In genomic region chr18:3254725-3255124, GRCh38 we compare ENCODE assay signal across 14 cellular contexts. TPM values are rescaled to one million over a fixed set of nuclear protein-coding genes. Genes with fewer than 3 reads are reported as not detected.
DNase-seq lines count a peak whose midpoint lies in the region; ATAC-seq and TF ChIP-seq lines count a peak whose summit lies in the region.
"Had no signal": no experiment of that assay in that cellular context is flagged by ENCODE, and none has a peak within 500 bp of the region (broad histone marks: within the 10 kb centered on the region; RNA-seq: fewer than 3 reads in every experiment).

No MANE protein-coding gene starts in this region.

- 88% methylated on average over 4 of the region's 4 CpGs for WGBS in suprapubic skin
- no CpG with 5 or more reads among the region's 4 CpGs for WGBS in trophoblast cell (ENCODE audit: extremely low coverage, insufficient coverage, insufficient read length)

- H3K27ac ChIP-seq in VCaP (peak overlapping the region; percentile 46), right atrium auricular region (peak overlapping the region; percentile 58 to 99), suprapubic skin (no peak overlapping the region), trophoblast cell (ENCODE audit: low read depth, low read length) (no peak overlapping the region)
- H3K27ac ChIP-seq: SJSA1 had no signal

- CTCF ChIA-PET in activated naive CD4-positive, alpha-beta T cell treated with anti-CD3 and anti-CD28 coated beads for 36 hours (lab: Charles Lee) = interaction anchor here (0.6 to 1.0 kb wide), 3 partner anchors 8 to 354 kb away, joined by 3 to 5 read pairs (median 4); no protein-coding TSS in a partner anchor

- no peak overlapping the region for H2BK5ac ChIP-seq in trophoblast cell (ENCODE audit: low read depth, low read length, poor library complexity)

- H3K4me1 Mint-ChIP-seq in activated naive CD4-positive, alpha-beta T cell treated with anti-CD3 and anti-CD28 coated beads for 36 hours (ENCODE audit: low read depth) = peaks cover 81% of the 10 kb centered on the region
- peaks cover 79% of the 10 kb centered on the region for H3K4me1 Mint-ChIP-seq in stimulated activated memory B cell treated with anti-CD40 and anti-IgM and Interleukin-4, amounts not matched to agents 10 μg/mL and 1 μg/mL and 100 μg/mL, for 72 hours

- no peak overlapping the region for H4K12ac ChIP-seq in trophoblast cell (ENCODE audit: low read depth, low read length)

- ATAC-seq in stimulated activated memory B cell treated with anti-CD40 and anti-IgM and Interleukin-4, amounts not matched to agents 10 μg/mL and 1 μg/mL and 100 μg/mL, for 72 hours = no peak

- H3K4ac ChIP-seq in trophoblast cell (ENCODE audit: low read depth, low read length) = no peak overlapping the region

- H3K36me3 ChIP-seq in right atrium auricular region = peaks cover 73% of the 10 kb centered on the region
- H3K36me3 ChIP-seq in suprapubic skin = peaks cover 55% of the 10 kb centered on the region
- peaks cover 10 to 29% of the 10 kb centered on the region in 2 experiments for H3K36me3 ChIP-seq in trophoblast cell (ENCODE audit: control insufficient read depth in 1 of 2, insufficient read depth in 2 of 2, low read length in 2 of 2)

- no peak overlapping the region for H3K9ac ChIP-seq in trophoblast cell (ENCODE audit: low read length)

- no peak for TF ChIP-seq POLR2A in suprapubic skin (IDR thresholded peaks at IDR 0.05)

- H3K4me2 ChIP-seq in trophoblast cell (ENCODE audit: low read length) = no peak overlapping the region

- H3K27me3 ChIP-seq in right atrium auricular region (no peaks in the 10 kb centered on the region), suprapubic skin (no peaks in the 10 kb centered on the region), trophoblast cell (ENCODE audit: insufficient read depth, low read length) (no peaks in the 10 kb centered on the region)
- H3K27me3 ChIP-seq: SJSA1, transverse colon had no signal

- peak overlapping the region in 1 of 2 donors; percentile 50 for H3K4me3 ChIP-seq in right atrium auricular region
- H3K4me3 ChIP-seq in suprapubic skin = no peak overlapping the region
- H3K4me3 ChIP-seq in trophoblast cell (ENCODE audit: low read depth, low read length) = no peak overlapping the region
- H3K4me3 ChIP-seq: SJSA1, transverse colon had no signal

- intact Hi-C loops in activated naive CD4-positive, alpha-beta T cell treated with anti-CD3 and anti-CD28 coated beads for 36 hours (cut with micrococcal nuclease) = no loop called here

- no peaks in the 10 kb centered on the region for H3K9me3 Mint-ChIP-seq in activated naive CD4-positive, alpha-beta T cell treated with anti-CD3 and anti-CD28 coated beads for 36 hours
- H3K9me3 Mint-ChIP-seq in stimulated activated memory B cell treated with anti-CD40 and anti-IgM and Interleukin-4, amounts not matched to agents 10 μg/mL and 1 μg/mL and 100 μg/mL, for 72 hours = no peaks in the 10 kb centered on the region
- H3K9me3 Mint-ChIP-seq: neural crest cell had no signal

- no peaks in the 10 kb centered on the region for H3K79me1 ChIP-seq in trophoblast cell (ENCODE audit: low read length)

- no peak overlapping the region for H3K23ac ChIP-seq in trophoblast cell (ENCODE audit: low read length)

- H3K27me3 Mint-ChIP-seq in activated naive CD4-positive, alpha-beta T cell treated with anti-CD3 and anti-CD28 coated beads for 36 hours (ENCODE audit: low read depth) = no peaks in the 10 kb centered on the region
- H3K27me3 Mint-ChIP-seq in stimulated activated memory B cell treated with anti-CD40 and anti-IgM and Interleukin-4, amounts not matched to agents 10 μg/mL and 1 μg/mL and 100 μg/mL, for 72 hours = no peaks in the 10 kb centered on the region

- no peaks in the 10 kb centered on the region for H3K79me2 ChIP-seq in trophoblast cell (ENCODE audit: control insufficient read depth, insufficient read depth, low read length, poor library complexity)

- H3K18ac ChIP-seq in trophoblast cell (ENCODE audit: low read length) = no peak overlapping the region

- H3K36me3 Mint-ChIP-seq in activated naive CD4-positive, alpha-beta T cell treated with anti-CD3 and anti-CD28 coated beads for 36 hours (ENCODE audit: low read depth) = peaks cover 43% of the 10 kb centered on the region
- H3K36me3 Mint-ChIP-seq in stimulated activated memory B cell treated with anti-CD40 and anti-IgM and Interleukin-4, amounts not matched to agents 10 μg/mL and 1 μg/mL and 100 μg/mL, for 72 hours = peaks cover 48% of the 10 kb centered on the region

- no peak overlapping the region for H3K4me3 Mint-ChIP-seq in activated naive CD4-positive, alpha-beta T cell treated with anti-CD3 and anti-CD28 coated beads for 36 hours
- no peak overlapping the region for H3K4me3 Mint-ChIP-seq in stimulated activated memory B cell treated with anti-CD40 and anti-IgM and Interleukin-4, amounts not matched to agents 10 μg/mL and 1 μg/mL and 100 μg/mL, for 72 hours
- H3K4me3 Mint-ChIP-seq: neural crest cell had no signal

- H2BK12ac ChIP-seq in trophoblast cell (ENCODE audit: low read length) = no peak overlapping the region

- H3K4me1 ChIP-seq in right atrium auricular region (peaks cover 0 to 82% of the 10 kb centered on the region in 2 donors), suprapubic skin (peaks cover 36% of the 10 kb centered on the region), trophoblast cell (ENCODE audit: control insufficient read depth in 1 of 2, insufficient read depth in 2 of 2, low read length in 2 of 2) (peaks cover 0 to 3% of the 10 kb centered on the region in 2 experiments)

- no peak overlapping the region for H3K14ac ChIP-seq in trophoblast cell (ENCODE audit: low read length)

- no peak for DNase-seq in activated naive CD4-positive, alpha-beta T cell treated with anti-CD3 and anti-CD28 coated beads for 36 hours
- no peak for DNase-seq in activated naive CD4-positive, alpha-beta T cell treated with Interleukin-2 at 50 U/mL for 16 hours
- no peak for DNase-seq in right atrium auricular region (ENCODE audit: low spot score)
- DNase-seq in suprapubic skin (ENCODE audit: low spot score in 2 of 2) = no peak
- no peak for DNase-seq in DMS 273 (lab: John Stamatoyannopoulos, UW; ENCODE audit: unreplicated experiment)
- no peak for DNase-seq in trophoblast cell
- DNase-seq: activated T-cell treated with anti-CD3 and anti-CD28 coated beads, Interleukin-2, amount 50 U/mL, for 48 hours; DMS153; glutamatergic neuron; transverse colon had no signal

- no peak for TF ChIP-seq CTCF in VCaP (conservative IDR thresholded peaks at IDR 0.05)
- TF ChIP-seq CTCF in right atrium auricular region (IDR thresholded peaks at IDR 0.05) = no peak
- no peak for TF ChIP-seq CTCF in suprapubic skin (IDR thresholded peaks at IDR 0.05)

- TF ChIP-seq EP300 in suprapubic skin (IDR thresholded peaks at IDR 0.05) = no peak

- no peak overlapping the region for H2AFZ ChIP-seq in trophoblast cell (ENCODE audit: insufficient read depth, low read length, poor library complexity)

- no peak overlapping the region for H2AK5ac ChIP-seq in trophoblast cell (ENCODE audit: low read length)

- no peak overlapping the region for H2BK120ac ChIP-seq in trophoblast cell (ENCODE audit: insufficient read depth, low read length, poor library complexity)

- no peak overlapping the region for H4K91ac ChIP-seq in trophoblast cell (ENCODE audit: low read depth, low read length)

- no peaks in the 10 kb centered on the region for H3K9me3 ChIP-seq in right atrium auricular region
- H3K9me3 ChIP-seq in suprapubic skin = no peaks in the 10 kb centered on the region
- H3K9me3 ChIP-seq in trophoblast cell (ENCODE audit: insufficient read depth, low read depth, low read length) = no peaks in the 10 kb centered on the region
- H3K9me3 ChIP-seq: SJSA1, transverse colon had no signal

- peak overlapping the region; percentile 71 for H3K27ac Mint-ChIP-seq in activated naive CD4-positive, alpha-beta T cell treated with anti-CD3 and anti-CD28 coated beads for 36 hours
- peak overlapping the region; percentile 87 for H3K27ac Mint-ChIP-seq in stimulated activated memory B cell treated with anti-CD40 and anti-IgM and Interleukin-4, amounts not matched to agents 10 μg/mL and 1 μg/mL and 100 μg/mL, for 72 hours

- H4K8ac ChIP-seq in trophoblast cell (ENCODE audit: low read depth, low read length) = no peak overlapping the region

RNA-seq across cellular contexts. Expression of gene MYL12A, which starts 7.1 kb away (rescaled TPM):
- total RNA-seq in activated naive CD4-positive, alpha-beta T cell treated with anti-CD3 and anti-CD28 coated beads for 36 hours = 100 to 1,000 TPM; 328 to 335 TPM
- total RNA-seq in right atrium auricular region (1,000 to 10,000 TPM; 1,108 to 5,712 TPM), suprapubic skin (100 to 1,000 TPM; 190 to 259 (median 242) TPM)
- polyA plus RNA-seq in trophoblast cell (2013) = 475 and 498 TPM in 2 replicates

RNA-seq across cellular contexts. Expression of gene MYL12B, which starts 7.2 kb away (rescaled TPM):
- total RNA-seq in activated naive CD4-positive, alpha-beta T cell treated with anti-CD3 and anti-CD28 coated beads for 36 hours = 100 to 1,000 TPM; 288 to 293 TPM
- total RNA-seq in right atrium auricular region = 100 to 1,000 TPM; 180 to 231 TPM
- total RNA-seq in suprapubic skin = 100 to 1,000 TPM; 182 to 333 (median 295) TPM
- 559 and 577 TPM in 2 replicates for polyA plus RNA-seq in trophoblast cell (2013)

RNA-seq across cellular contexts. Expression of gene MYOM1, which starts 35.0 kb away (rescaled TPM):
- total RNA-seq in activated naive CD4-positive, alpha-beta T cell treated with anti-CD3 and anti-CD28 coated beads for 36 hours = under 1 TPM; 0.40 to 0.41 TPM
- total RNA-seq in right atrium auricular region (100 to 1,000 TPM; 357 to 410 TPM), suprapubic skin (1 to 10 TPM in 3 of 4 donors, under 1 TPM in 1; 0.99 to 2.1 (median 1.6) TPM)
- 0.08 and 0.15 TPM in 2 replicates for polyA plus RNA-seq in trophoblast cell (2013)
- total RNA-seq: SJSA1 had no signal

Comparison
In these comparisons a context has a peak if more than half of its experiments do, and no peak if none do; other contexts are left out.
1. H3K27ac ChIP-seq: peak in VCaP (single experiment) and right atrium auricular region (2 of 2); none in suprapubic skin (single experiment) and trophoblast cell (single experiment).
2. RNA of gene MYOM1, which starts 35.0 kb away (total RNA-seq): 357 to 410 TPM in right atrium auricular region; 0.99 to 2.1 TPM in suprapubic skin and 0.40 to 0.41 TPM in activated naive CD4-positive, alpha-beta T cell treated with anti-CD3 and anti-CD28 coated beads for 36 hours; every median in the first group is over 100 times any median in the second.